7 cellular contexts compared by ENCODE assay signal in genomic region chr7:149147072-149147729, GRCh38. TPM values are rescaled to one million over a fixed set of nuclear protein-coding genes. Genes with fewer than 3 reads are reported as not detected.
DNase-seq lines count a peak whose midpoint lies in the region; ATAC-seq and TF ChIP-seq lines count a peak whose summit lies in the region.

Gene ZNF398, plus strand, starts transcription at chr7:149147453. Its CDS starts 290 bp downstream, at chr7:149147743.

- H3K4me1 Mint-ChIP-seq in T-helper 2 cell treated with Interferon-gamma antibody and Interleukin-4, amounts not matched to agents 5 μg/mL and 100 μg/mL, for 36 hours (ENCODE audit: low read depth), result peaks cover 24% of the 10 kb centered on the region

- no peaks in the 10 kb centered on the region for H3K27me3 Mint-ChIP-seq in T-helper 2 cell treated with Interferon-gamma antibody and Interleukin-4, amounts not matched to agents 5 μg/mL and 100 μg/mL, for 36 hours (ENCODE audit: low read depth)

- H3K36me3 Mint-ChIP-seq in T-helper 2 cell treated with Interferon-gamma antibody and Interleukin-4, amounts not matched to agents 5 μg/mL and 100 μg/mL, for 36 hours (ENCODE audit: low read depth), result peaks cover 6% of the 10 kb centered on the region

- peak within 1 kb of the TSS; percentile 80 to 92 for H3K27ac ChIP-seq in ascending aorta

- intact Hi-C loops in ascending aorta (cut with DNase I), result loop anchor here (1.0 to 5.0 kb wide), 6 partner anchors 21 to 160 kb away; partner anchors contain the start of genes PDIA4, ZNF282, ZNF425 and ZNF783

- H3K9me3 ChIP-seq in ascending aorta, result no peaks in the 10 kb centered on the region

- peak within 1 kb of the TSS; percentile 90 to 96 for H3K4me3 ChIP-seq in ascending aorta

- ATAC-seq in GM18498 (IDR thresholded peaks at IDR 0.05; ENCODE audit: unreplicated experiment), result peak; percentile 77
- ATAC-seq in HG02759 (IDR thresholded peaks at IDR 0.05; ENCODE audit: unreplicated experiment), result peak; percentile 79

- H3K36me3 ChIP-seq in ascending aorta, result no peaks in the 10 kb centered on the region

- H3K9me3 Mint-ChIP-seq in T-helper 2 cell treated with Interferon-gamma antibody and Interleukin-4, amounts not matched to agents 5 μg/mL and 100 μg/mL, for 36 hours, result no peaks in the 10 kb centered on the region

- DNase-seq in NCI-H128 (lab: John Stamatoyannopoulos, UW; ENCODE audit: unreplicated experiment) (peak; percentile 69), ascending aorta (ENCODE audit: low spot score in 2 of 2) (peak in 1 of 2 donors; percentile 85), hepatic stellate cell (ENCODE audit: low spot score) (peak; percentile 92), retina (peak; percentile 89)
- DNase-seq in T-helper 2 cell treated with Interferon-gamma antibody and Interleukin-4, amounts not matched to agents 5 μg/mL and 100 μg/mL, for 36 hours (ENCODE audit: low spot score), result peak; percentile 79

- H3K27me3 ChIP-seq in ascending aorta, result no peaks in the 10 kb centered on the region

- peaks cover 0 to 14% of the 10 kb centered on the region in 2 donors for H3K4me1 ChIP-seq in ascending aorta

- peak within 1 kb of the TSS; percentile 95 for H3K27ac Mint-ChIP-seq in T-helper 2 cell treated with Interferon-gamma antibody and Interleukin-4, amounts not matched to agents 5 μg/mL and 100 μg/mL, for 36 hours

- H3K4me3 Mint-ChIP-seq in T-helper 2 cell treated with Interferon-gamma antibody and Interleukin-4, amounts not matched to agents 5 μg/mL and 100 μg/mL, for 36 hours, result peak within 1 kb of the TSS; percentile 90

- peak; percentile 48 to 77 (median 49) for TF ChIP-seq CTCF in ascending aorta (IDR thresholded peaks at IDR 0.05)

RNA-seq across cellular contexts. Expression of gene ZNF398, which starts in this region (rescaled TPM):
- 19.6 TPM for total RNA-seq in ascending aorta
